Comparison of ENCODE assay signal across 1 cellular context in the genomic region with DNA sequence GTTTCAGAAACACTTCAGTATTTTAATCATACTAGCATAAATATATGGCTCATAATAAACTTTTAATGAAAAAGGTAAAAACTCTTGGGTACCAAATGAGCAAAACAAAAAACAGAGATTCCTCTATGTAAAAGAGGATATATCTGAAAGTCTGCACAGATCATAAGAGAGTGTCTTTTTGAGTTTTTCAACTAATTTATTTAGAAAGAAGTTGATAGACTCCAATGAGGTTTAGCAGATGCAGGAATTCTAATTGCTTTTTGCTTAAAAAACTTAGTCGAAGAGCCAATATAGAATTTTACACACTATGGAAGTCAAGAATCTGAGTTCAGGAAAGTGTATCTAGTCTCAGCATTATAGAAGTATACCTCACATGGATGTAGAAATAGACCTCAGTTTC.
TF ChIP-seq lines count a peak whose summit lies in the region.

No MANE protein-coding gene starts in this region.

TF ChIP-seq in K562, 482 proteins besides CTCF, POLR2A, EP300 and RAD21:
- TF ChIP-seq, protein P1, sequence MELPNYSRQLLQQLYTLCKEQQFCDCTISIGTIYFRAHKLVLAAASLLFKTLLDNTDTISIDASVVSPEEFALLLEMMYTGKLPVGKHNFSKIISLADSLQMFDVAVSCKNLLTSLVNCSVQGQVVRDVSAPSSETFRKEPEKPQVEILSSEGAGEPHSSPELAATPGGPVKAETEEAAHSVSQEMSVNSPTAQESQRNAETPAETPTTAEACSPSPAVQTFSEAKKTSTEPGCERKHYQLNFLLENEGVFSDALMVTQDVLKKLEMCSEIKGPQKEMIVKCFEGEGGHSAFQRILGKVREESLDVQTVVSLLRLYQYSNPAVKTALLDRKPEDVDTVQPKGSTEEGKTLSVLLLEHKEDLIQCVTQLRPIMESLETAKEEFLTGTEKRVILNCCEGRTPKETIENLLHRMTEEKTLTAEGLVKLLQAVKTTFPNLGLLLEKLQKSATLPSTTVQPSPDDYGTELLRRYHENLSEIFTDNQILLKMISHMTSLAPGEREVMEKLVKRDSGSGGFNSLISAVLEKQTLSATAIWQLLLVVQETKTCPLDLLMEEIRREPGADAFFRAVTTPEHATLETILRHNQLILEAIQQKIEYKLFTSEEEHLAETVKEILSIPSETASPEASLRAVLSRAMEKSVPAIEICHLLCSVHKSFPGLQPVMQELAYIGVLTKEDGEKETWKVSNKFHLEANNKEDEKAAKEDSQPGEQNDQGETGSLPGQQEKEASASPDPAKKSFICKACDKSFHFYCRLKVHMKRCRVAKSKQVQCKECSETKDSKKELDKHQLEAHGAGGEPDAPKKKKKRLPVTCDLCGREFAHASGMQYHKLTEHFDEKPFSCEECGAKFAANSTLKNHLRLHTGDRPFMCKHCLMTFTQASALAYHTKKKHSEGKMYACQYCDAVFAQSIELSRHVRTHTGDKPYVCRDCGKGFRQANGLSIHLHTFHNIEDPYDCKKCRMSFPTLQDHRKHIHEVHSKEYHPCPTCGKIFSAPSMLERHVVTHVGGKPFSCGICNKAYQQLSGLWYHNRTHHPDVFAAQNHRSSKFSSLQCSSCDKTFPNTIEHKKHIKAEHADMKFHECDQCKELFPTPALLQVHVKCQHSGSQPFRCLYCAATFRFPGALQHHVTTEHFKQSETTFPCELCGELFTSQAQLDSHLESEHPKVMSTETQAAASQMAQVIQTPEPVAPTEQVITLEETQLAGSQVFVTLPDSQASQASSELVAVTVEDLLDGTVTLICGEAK (IDR thresholded peaks at IDR 0.05): 0 out of 2 replicates have a peak, but pooled peaks have one; percentile 19
- TF ChIP-seq, protein P1 (CRISPR knock-in tag; IDR thresholded peaks at IDR 0.05): no peak
- no peak for TF ChIP-seq KAT7 (CRISPR knock-in tag; IDR thresholded peaks at IDR 0.05; ENCODE audit: borderline replicate concordance)
- TF ChIP-seq HDAC3 (IDR thresholded peaks at IDR 0.05; ENCODE audit: borderline replicate concordance, partially characterized antibody): peak; percentile 23
